ENCODE assay signal across 16 cellular contexts in genomic region chr16:72783716-72784320, GRCh38.
DNase-seq lines count a peak whose midpoint lies in the region; ATAC-seq and TF ChIP-seq lines count a peak whose summit lies in the region.
"Had no signal": no experiment of that assay in that cellular context is flagged by ENCODE, and none has a peak within 500 bp of the region (broad histone marks: within the 10 kb centered on the region; RNA-seq: fewer than 3 reads in every experiment).

No MANE protein-coding gene starts in this region.

- no peak for TF ChIP-seq CTCF in astrocyte of the spinal cord (IDR thresholded peaks at IDR 0.05; ENCODE audit: low read depth, low read length)
- TF ChIP-seq CTCF in right lobe of liver (IDR thresholded peaks at IDR 0.05) = no peak

- intact Hi-C loops in right lobe of liver (cut with DNase I) = no loop called here

- no peaks in the 10 kb centered on the region for H3K36me3 ChIP-seq in right lobe of liver
- H3K36me3 ChIP-seq: esophagus squamous epithelium, upper lobe of right lung had no signal

- H3K27me3 ChIP-seq in right lobe of liver = no peaks in the 10 kb centered on the region
- H3K27me3 ChIP-seq: esophagus squamous epithelium, upper lobe of right lung had no signal

- no peaks in the 10 kb centered on the region for H3K4me1 ChIP-seq in right lobe of liver

- H3K4me3 ChIP-seq in astrocyte of the spinal cord (ENCODE audit: low read depth, low read length) (no peak overlapping the region), right lobe of liver (no peak overlapping the region)
- H3K4me3 ChIP-seq: esophagus squamous epithelium, upper lobe of right lung had no signal

- TF ChIP-seq POLR2A in right lobe of liver (IDR thresholded peaks at IDR 0.05) = no peak

- in situ Hi-C loops in astrocyte of the spinal cord (cut with HindIII; ENCODE audit: low sequenced_read_pairs) = no loop called here

- H3K9me3 ChIP-seq in right lobe of liver = no peaks in the 10 kb centered on the region
- H3K9me3 ChIP-seq: esophagus squamous epithelium, SK-N-SH, upper lobe of right lung had no signal

- peak; percentile 15 for DNase-seq in CD1c-positive myeloid dendritic cell (ENCODE audit: extremely low spot score)
- DNase-seq in astrocyte of the spinal cord (ENCODE audit: low read depth, low spot score) = peak; percentile 52
- no peak for DNase-seq in right lobe of liver
- DNase-seq in activated CD8-positive, alpha-beta memory T cell treated with anti-CD3 and anti-CD28 coated beads, Interleukin-2, amount 50 U/mL, for 48 hours = no peak
- DNase-seq in LoVo (ENCODE audit: low spot score) = no peak
- DNase-seq: activated CD8-positive, alpha-beta memory T cell treated with anti-CD3 and anti-CD28 coated beads, Interleukin-2, amount 10 ng/mL, durations not matched to agents 7 days and 5 days; DMS79 treated with DMSO at 0.1 percent for 48 hours; esophagus squamous epithelium; GOT3; SK-N-SH; stimulated activated CD4-positive, alpha-beta T cell treated with anti-CD3 and anti-CD28 coated beads, Interleukin-1b, Interleukin-23, amount 100 ng/mL, for 48 hours; stimulated activated CD8-positive, alpha-beta memory T cell treated with anti-CD3 and anti-CD28 coated beads, Interleukin-4, amount 100 ng/mL, for 48 hours; upper lobe of right lung had no signal

- ATAC-seq in HG03565 (IDR thresholded peaks at IDR 0.05; ENCODE audit: unreplicated experiment) (peak; percentile 27), right lobe of liver (peak in 3 of 4 donors; percentile 23 to 82 (median 40)), HG02571 (IDR thresholded peaks at IDR 0.05; ENCODE audit: unreplicated experiment) (no peak), GM18907 (IDR thresholded peaks at IDR 0.05; ENCODE audit: unreplicated experiment) (no peak)
- ATAC-seq: activated CD8-positive, alpha-beta memory T cell treated with anti-CD3 and anti-CD28 coated beads, Interleukin-2, amount 10 ng/mL, durations not matched to agents 7 days and 5 days; upper lobe of right lung had no signal

- H3K27ac ChIP-seq in right lobe of liver = no peak overlapping the region
- H3K27ac ChIP-seq: esophagus squamous epithelium, upper lobe of right lung had no signal

- WGBS in right lobe of liver (ENCODE audit: insufficient coverage, low coverage, low lambda C conversion rate, missing lambda C conversion rate) = 75% methylated on average over 4 of the region's 4 CpGs

Comparison
In these comparisons a context has a peak if more than half of its experiments do, and no peak if none do; other contexts are left out.
1. DNase-seq: peak in CD1c-positive myeloid dendritic cell (single experiment) and astrocyte of the spinal cord (single experiment); none in right lobe of liver (0 of 3), activated CD8-positive, alpha-beta memory T cell treated with anti-CD3 and anti-CD28 coated beads, Interleukin-2, amount 50 U/mL, for 48 hours (single experiment) and LoVo (single experiment).
2. ATAC-seq: peak in HG03565 (single experiment) and right lobe of liver (3 of 4); none in HG02571 (single experiment) and GM18907 (single experiment).